ENCODE assay signal across 32 cellular contexts in genomic region chr15:85415779-85416178, GRCh38. TPM values are rescaled to one million over a fixed set of nuclear protein-coding genes. Genes with fewer than 3 reads are reported as not detected.
DNase-seq lines count a peak whose midpoint lies in the region; ATAC-seq, FAIRE-seq and TF ChIP-seq lines count a peak whose summit lies in the region.
"Had no signal": no experiment of that assay in that cellular context is flagged by ENCODE, and none has a peak within 500 bp of the region (broad histone marks: within the 10 kb centered on the region; RNA-seq: fewer than 3 reads in every experiment).

No MANE protein-coding gene starts in this region.

- H3K4me2 ChIP-seq in A549 (peak overlapping the region; percentile 77), OCI-LY7 (ENCODE audit: low read length) (0 out of 2 replicates have a peak overlapping the region, but pooled peaks have one; percentile 8)

- peak overlapping the region; percentile 5 for H3K27ac Mint-ChIP-seq in CD8-positive, alpha-beta T cell
- peak overlapping the region; percentile 6 for H3K27ac Mint-ChIP-seq in central memory CD8-positive, alpha-beta T cell (ENCODE audit: low read depth)
- H3K27ac Mint-ChIP-seq: activated CD4-positive, alpha-beta T cell treated with anti-CD3 and anti-CD28 coated beads for 36 hours; activated naive CD4-positive, alpha-beta T cell treated with anti-CD3 and anti-CD28 coated beads, Interleukin-2, amount 10 ng/mL, durations not matched to agents 7 days and 5 days; endodermal cell; nephron progenitor cell had no signal

- CTCF ChIA-PET in A549 (lab: Yijun Ruan, JAX), result interaction anchor here (0.5 to 15.1 kb wide), 16 partner anchors 8 to 1978 kb away, joined by 3 to 247 read pairs (median 16); no protein-coding TSS in a partner anchor
- CTCF ChIA-PET in CD8-positive, alpha-beta T cell (lab: Charles Lee), result interaction anchor here (1.4 to 10.0 kb wide), 6 partner anchors 12 to 125 kb away, joined by 3 to 146 read pairs (median 22); partner anchors contain the start of gene AKAP13
- CTCF ChIA-PET in OCI-LY7 (lab: Charles Lee; ENCODE audit: unreplicated experiment), result interaction anchor here (0.6 to 0.9 kb wide), 2 partner anchors 84 to 85 kb away, joined by 3 to 5 read pairs; no protein-coding TSS in a partner anchor

- H3K4me1 ChIP-seq in A549, result peaks cover 74% of the 10 kb centered on the region
- peaks cover 23% of the 10 kb centered on the region for H3K4me1 ChIP-seq in CD8-positive, alpha-beta T cell (ENCODE audit: insufficient read depth, low read length)
- peaks cover 71% of the 10 kb centered on the region for H3K4me1 ChIP-seq in OCI-LY7 (ENCODE audit: insufficient read depth, low read length, poor library complexity, severe bottlenecking)

- peaks cover 99% of the 10 kb centered on the region for H3K79me2 ChIP-seq in OCI-LY7 (ENCODE audit: insufficient read depth, low read depth, low read length)

- 4% methylated on average over 2 of the region's 2 CpGs for WGBS in A549 (ENCODE audit: missing lambda C conversion rate)

- H3K4me3 ChIP-seq in A549 (no peak overlapping the region), OCI-LY7 (ENCODE audit: low read depth, low read length, poor library complexity, severe bottlenecking) (no peak overlapping the region)
- no peak overlapping the region for H3K4me3 ChIP-seq in CD8-positive, alpha-beta T cell (ENCODE audit: low read depth, low read length)
- H3K4me3 ChIP-seq: esophagus muscularis mucosa, gastroesophageal sphincter, mucosa of descending colon had no signal

- no peaks in the 10 kb centered on the region for H3K27me3 Mint-ChIP-seq in CD8-positive, alpha-beta T cell (ENCODE audit: low read depth)
- no peaks in the 10 kb centered on the region for H3K27me3 Mint-ChIP-seq in central memory CD8-positive, alpha-beta T cell
- H3K27me3 Mint-ChIP-seq: activated CD4-positive, alpha-beta T cell treated with anti-CD3 and anti-CD28 coated beads for 36 hours; activated naive CD4-positive, alpha-beta T cell treated with anti-CD3 and anti-CD28 coated beads, Interleukin-2, amount 10 ng/mL, durations not matched to agents 7 days and 5 days had no signal

- H3K27me3 ChIP-seq in CD8-positive, alpha-beta T cell (ENCODE audit: insufficient read depth, low read length), result no peaks in the 10 kb centered on the region
- H3K27me3 ChIP-seq: esophagus muscularis mucosa, gastroesophageal sphincter had no signal

- no peak for TF ChIP-seq RAD21 in A549 (conservative IDR thresholded peaks at IDR 0.05 in 1 of 2, IDR thresholded peaks at IDR 0.05 in 1 of 2)

- ATAC-seq in A549 (peak in 1 of 2 experiments; percentile 53; a peak in 2 of 6 replicates), GM19455 (IDR thresholded peaks at IDR 0.05; ENCODE audit: unreplicated experiment) (no peak), HG03457 (IDR thresholded peaks at IDR 0.05; ENCODE audit: unreplicated experiment) (no peak), GM19452 (IDR thresholded peaks at IDR 0.05; ENCODE audit: unreplicated experiment) (no peak)
- ATAC-seq in CD8-positive, alpha-beta T cell, result no peak
- no peak for ATAC-seq in central memory CD8-positive, alpha-beta T cell (replicated peaks; ENCODE audit: extremely low read depth, poor library complexity, severe bottlenecking)
- ATAC-seq: activated CD4-positive, alpha-beta T cell treated with anti-CD3 and anti-CD28 coated beads for 36 hours; activated T-cell treated with anti-CD3 and anti-CD28 coated beads, Interleukin-2, amount 50 U/mL, for 4 hours; gastroesophageal sphincter; mucosa of descending colon; right cardiac atrium had no signal

- no peaks in the 10 kb centered on the region for H3K36me3 ChIP-seq in CD8-positive, alpha-beta T cell (ENCODE audit: insufficient read depth, low read length)
- peaks cover 13% of the 10 kb centered on the region; the same call in 1 of the 2 replicates for H3K36me3 ChIP-seq in OCI-LY7 (ENCODE audit: insufficient read depth, low read length)
- H3K36me3 ChIP-seq: esophagus muscularis mucosa, gastroesophageal sphincter had no signal

- TF ChIP-seq POLR2A in A549 (IDR thresholded peaks at IDR 0.05; ENCODE audit: low read length), result no peak

- no peak for TF ChIP-seq CTCF in A549 (IDR thresholded peaks at IDR 0.05)
- TF ChIP-seq CTCF in CD8-positive, alpha-beta T cell (IDR thresholded peaks at IDR 0.05), result no peak
- no peak for TF ChIP-seq CTCF in OCI-LY7 (conservative IDR thresholded peaks at IDR 0.05; ENCODE audit: low read length)

- no peak overlapping the region for H2AFZ ChIP-seq in OCI-LY7 (ENCODE audit: low read length)

- POLR2A ChIA-PET in A549 (lab: Yijun Ruan, JAX) (interaction anchor here (0.7 to 4.6 kb wide), 2 partner anchors 36 to 196 kb away, joined by 4 to 34 read pairs; partner anchors contain the start of gene AKAP13), OCI-LY7 (lab: Charles Lee) (interaction anchor here (0.8 to 8.8 kb wide), 9 partner anchors 8 to 93 kb away, joined by 3 to 109 read pairs (median 12); partner anchors contain the start of gene AKAP13)
- POLR2A ChIA-PET in CD8-positive, alpha-beta T cell (lab: Charles Lee), result interaction anchor here (1.0 to 1.4 kb wide), 3 partner anchors 11 to 94 kb away, joined by 3 read pairs; no protein-coding TSS in a partner anchor

- no TSS peak for BruUV-seq in OCI-LY7 (replicated peaks; lab: Mats Ljungman, UMichigan)

- H3K9me3 ChIP-seq in A549 (no peaks in the 10 kb centered on the region), OCI-LY7 (ENCODE audit: low read length) (no peaks in the 10 kb centered on the region)
- H3K9me3 ChIP-seq in CD8-positive, alpha-beta T cell (ENCODE audit: low read length), result no peaks in the 10 kb centered on the region
- H3K9me3 ChIP-seq: esophagus muscularis mucosa, gastroesophageal sphincter, mucosa of descending colon had no signal

- intact Hi-C loops in CD8-positive, alpha-beta T cell (cut with DNase I, micrococcal nuclease), result loop anchor here (5.0 to 10.0 kb wide), 2 partner anchors 69 to 78 kb away; no protein-coding TSS in a partner anchor
- intact Hi-C loops in OCI-LY7 (cut with micrococcal nuclease; ENCODE audit: unreplicated experiment), result no loop called here

- H4K20me1 ChIP-seq in OCI-LY7 (ENCODE audit: insufficient read depth, low read length), result peaks cover 48% of the 10 kb centered on the region

- no peak overlapping the region for H3K4me3 Mint-ChIP-seq in CD8-positive, alpha-beta T cell
- H3K4me3 Mint-ChIP-seq in central memory CD8-positive, alpha-beta T cell, result no peak overlapping the region
- H3K4me3 Mint-ChIP-seq: activated CD4-positive, alpha-beta T cell treated with anti-CD3 and anti-CD28 coated beads for 36 hours; activated naive CD4-positive, alpha-beta T cell treated with anti-CD3 and anti-CD28 coated beads, Interleukin-2, amount 10 ng/mL, durations not matched to agents 7 days and 5 days; activated T-cell treated with anti-CD3 and anti-CD28 coated beads, Interleukin-2, amount 50 U/mL, for 4 hours; CD14-positive monocyte; endodermal cell; nephron progenitor cell had no signal

- DNase-seq in A549 (ENCODE audit: low read depth in 1 of 2, low spot score in 1 of 2) (peak in 1 of 2 experiments; percentile 40), OCI-LY7 (ENCODE audit: low spot score) (no peak), EL (no peak)
- DNase-seq in CD8-positive, alpha-beta T cell, result no peak
- DNase-seq in central memory CD8-positive, alpha-beta T cell (ENCODE audit: low spot score in 2 of 2), result no peak
- DNase-seq: activated CD4-positive, alpha-beta T cell treated with anti-CD3 and anti-CD28 coated beads for 36 hours; activated CD8-positive, alpha-beta memory T cell treated with anti-CD3 and anti-CD28 coated beads for 24 hours; activated naive CD4-positive, alpha-beta T cell treated with anti-CD3 and anti-CD28 coated beads, Interleukin-2, amount 10 ng/mL, durations not matched to agents 7 days and 5 days; activated T-cell treated with anti-CD3 and anti-CD28 coated beads, Interleukin-2, amount 50 U/mL, for 4 hours; aorta; endodermal cell; GOT3; hypothalamus; mucosa of descending colon; NCI-H1694 treated with DMSO at 0.1 percent for 48 hours; NCI-H2171; NCI-H510A treated with DMSO at 0.1 percent for 48 hours; nephron progenitor cell; right cardiac atrium; SHP77; stimulated activated CD4-positive, alpha-beta T cell treated with anti-CD3 and anti-CD28 coated beads, Interleukin-12 subunit alpha, Interleukin-12 subunit beta, amount 100 ng/mL, for 4 hours; stimulated activated CD4-positive, alpha-beta T cell treated with anti-CD3 and anti-CD28 coated beads, Interleukin-4, amount 100 ng/mL, for 4 hours; stimulated activated naive CD4-positive, alpha-beta T cell treated with Interleukin-2 at 50 U/mL for 16 hours; T-helper 1 cell had no signal

- H3K9me3 Mint-ChIP-seq in CD8-positive, alpha-beta T cell, result no peaks in the 10 kb centered on the region
- no peaks in the 10 kb centered on the region for H3K9me3 Mint-ChIP-seq in central memory CD8-positive, alpha-beta T cell
- H3K9me3 Mint-ChIP-seq: activated naive CD4-positive, alpha-beta T cell treated with anti-CD3 and anti-CD28 coated beads, Interleukin-2, amount 10 ng/mL, durations not matched to agents 7 days and 5 days; activated T-cell treated with anti-CD3 and anti-CD28 coated beads, Interleukin-2, amount 50 U/mL, for 4 hours; CD14-positive monocyte; endodermal cell had no signal

- FAIRE-seq in A549 (lab: Jason Lieb, UNC), result no peak
- FAIRE-seq: keratinocyte, TTC549 had no signal

- H3K36me3 Mint-ChIP-seq in CD8-positive, alpha-beta T cell, result peaks cover 7% of the 10 kb centered on the region
- H3K36me3 Mint-ChIP-seq in central memory CD8-positive, alpha-beta T cell (ENCODE audit: insufficient read depth), result peaks cover 3% of the 10 kb centered on the region

- H3K4me1 Mint-ChIP-seq in CD8-positive, alpha-beta T cell (ENCODE audit: low read depth), result peaks cover 64% of the 10 kb centered on the region
- H3K4me1 Mint-ChIP-seq in central memory CD8-positive, alpha-beta T cell, result peaks cover 51% of the 10 kb centered on the region

- H3K27ac ChIP-seq in A549 (peak overlapping the region; percentile 65 to 81; a peak in 5 of 6 replicates), OCI-LY7 (ENCODE audit: low read depth, low read length, poor library complexity, severe bottlenecking) (no peak overlapping the region)
- no peak overlapping the region for H3K27ac ChIP-seq in CD8-positive, alpha-beta T cell (ENCODE audit: low read depth, low read length)

- no peaks in the 10 kb centered on the region for H3K9me2 ChIP-seq in OCI-LY7 (ENCODE audit: insufficient read depth, low read length)

- no peak for TF ChIP-seq EP300 in A549 (IDR thresholded peaks at IDR 0.05)

TF ChIP-seq in A549, 52 proteins besides CTCF, POLR2A, EP300 and RAD21 (continues in another document):
- no peak for TF ChIP-seq FOSL2 (IDR thresholded peaks at IDR 0.05)
- peak; percentile 42; the same call in 1 of the 2 replicates for TF ChIP-seq FOSL2 (CRISPR knock-in tag; IDR thresholded peaks at IDR 0.05)

RNA-seq across cellular contexts. Expression of gene AKAP13, which starts 35.4 kb away (rescaled TPM):
- polyA plus RNA-seq in A549 (2011; rRNA removed), result 28.8 and 59.7 TPM in 2 replicates
- 11.0 and 12.3 TPM in 2 replicates for polyA plus RNA-seq in A549 (2012; cell fraction: cytosol; rRNA removed)
- 75.3 and 75.7 TPM in 2 replicates for polyA plus RNA-seq in A549 (2012; cell fraction: nucleus; rRNA removed)
- polyA plus RNA-seq in A549 (2017; fragmentation: RNase III; extraction: RNeasy Plus Mini Kit Qiagen cat#74134 plus additional on column Dnase treatment), result 19.9 to 21.5 TPM (median 20.4 TPM) in 3 replicates
- polyA minus RNA-seq in A549 (2011; rRNA and poly(A)+ RNA removed), result 168 and 171 TPM in 2 replicates
- 100 to 1,000 TPM; 255 to 267 TPM for total RNA-seq in CD8-positive, alpha-beta T cell
- total RNA-seq in OCI-LY7 (2014; rRNA removed; shearing (Covaris generic)), result 124 and 140 TPM in 2 replicates
- total RNA-seq in OCI-LY7 (2022), result 250 and 261 TPM in 2 replicates

Comparison
In these comparisons a context has a peak if more than half of its experiments do, and no peak if none do; other contexts are left out.
1. H3K27ac ChIP-seq: peak in A549 (2 of 2); none in CD8-positive, alpha-beta T cell (single experiment) and OCI-LY7 (single experiment).